Comparison of ENCODE assay signal across 8 cellular contexts in genomic region chr9:33818832-33819500, GRCh38. TPM values are rescaled to one million over a fixed set of nuclear protein-coding genes. Genes with fewer than 3 reads are reported as not detected.
DNase-seq lines count a peak whose midpoint lies in the region; ATAC-seq and TF ChIP-seq lines count a peak whose summit lies in the region.

No MANE protein-coding gene starts in this region.

- peak overlapping the region; percentile 84 for H3K4me2 ChIP-seq in KMS-11

- peak overlapping the region; percentile 96; the same call in 1 of the 2 replicates for H3K9ac ChIP-seq in KMS-11

- DNase-seq in AG09309 (ENCODE audit: low read depth) (peak; percentile 7), myocyte (ENCODE audit: low read depth) (peak; percentile 26), NCI-H82 (lab: John Stamatoyannopoulos, UW) (no peak), NK-92 (lab: John Stamatoyannopoulos, UW; ENCODE audit: unreplicated experiment) (no peak), cortex of kidney (lab: John Stamatoyannopoulos, UW) (no peak)

- no peak for TF ChIP-seq CTCF in AG09309 (IDR thresholded peaks at IDR 0.05; ENCODE audit: control insufficient read depth, insufficient read depth, low read depth, low read length, missing control alignments)
- no peak for TF ChIP-seq CTCF in KMS-11 (conservative IDR thresholded peaks at IDR 0.05; ENCODE audit: low read depth, low read length)

- no peak overlapping the region for H2AFZ ChIP-seq in KMS-11 (ENCODE audit: low read depth)

- H3K4me1 ChIP-seq in KMS-11 (ENCODE audit: low read depth, poor library complexity, severe bottlenecking), result peaks cover 67% of the 10 kb centered on the region

- no peaks in the 10 kb centered on the region for H3K36me3 ChIP-seq in KMS-11 (ENCODE audit: insufficient read depth)

- peaks cover 5% of the 10 kb centered on the region; the same call in 1 of the 2 replicates for H4K20me1 ChIP-seq in KMS-11 (ENCODE audit: insufficient read depth)

- H3K79me2 ChIP-seq in KMS-11 (ENCODE audit: insufficient read depth, low read depth), result peaks cover 56% of the 10 kb centered on the region

- H3K4me3 ChIP-seq in AG09309 (ENCODE audit: control insufficient read depth, low read depth, low read length), result peak overlapping the region; percentile 99
- H3K4me3 ChIP-seq in KMS-11 (IDR thresholded peaks at IDR 0.05; ENCODE audit: insufficient read depth, low read depth, low read length), result no peak overlapping the region

- no peak for ATAC-seq in HG03280 (IDR thresholded peaks at IDR 0.05; ENCODE audit: unreplicated experiment)

- H3K27ac ChIP-seq in KMS-11, result peak overlapping the region; percentile 90
- peak overlapping the region; percentile 84 for H3K27ac ChIP-seq in cingulate gyrus (ENCODE audit: low read depth, low read length)

- H3K27me3 ChIP-seq in KMS-11 (ENCODE audit: insufficient read depth, low read depth), result no peaks in the 10 kb centered on the region

RNA-seq across cellular contexts. Expression of gene UBE2R2, which starts 2.0 kb away (rescaled TPM):
- total RNA-seq in myocyte, result 14.9 and 17.1 TPM in 2 replicates
- 32.9 TPM for polyA plus RNA-seq in myocyte (2012)

RNA-seq across cellular contexts. Expression of gene PRSS3, which starts 23.6 kb away (rescaled TPM):
- not detected in 2 replicates for total RNA-seq in myocyte
- not detected for polyA plus RNA-seq in myocyte (2012)

Comparison
In these comparisons a context has a peak if more than half of its experiments do, and no peak if none do; other contexts are left out.
1. DNase-seq: peak in AG09309 (single experiment) and myocyte (single experiment); none in NCI-H82 (single experiment), NK-92 (single experiment) and cortex of kidney (single experiment).